ENCODE assay signal across 16 cellular contexts in the genomic region with DNA sequence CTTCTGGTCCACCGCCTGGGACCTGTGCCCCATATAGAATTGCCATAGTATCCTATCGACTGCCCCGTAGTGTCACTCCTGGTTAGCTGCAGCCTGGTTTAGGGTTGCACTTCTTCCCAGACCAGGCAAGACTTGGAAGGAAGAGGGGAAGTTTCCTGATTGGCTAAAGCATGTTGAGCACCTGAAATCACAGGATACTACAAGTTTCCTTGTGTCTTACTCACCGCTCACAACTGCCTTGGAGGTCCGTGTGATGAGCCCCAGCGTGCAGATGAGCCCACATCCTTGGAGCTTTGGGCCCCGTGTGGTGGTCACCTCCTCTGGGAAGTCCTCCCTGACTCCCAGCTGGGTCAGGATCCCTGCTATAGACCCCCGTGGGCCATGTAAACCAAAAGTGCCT.
"Had no signal": no experiment of that assay in that cellular context is flagged by ENCODE, and none has a peak within 500 bp of the region (broad histone marks: within the 10 kb centered on the region; RNA-seq: fewer than 3 reads in every experiment).

No MANE protein-coding gene starts in this region.

- DNase-seq: activated CD4-positive, alpha-beta T cell treated with anti-CD3 and anti-CD28 coated beads, Interleukin-2, amount 50 U/mL, for 1 hour; activated naive CD4-positive, alpha-beta T cell; activated naive CD8-positive, alpha-beta T cell treated with anti-CD3 and anti-CD28 coated beads, Interleukin-2, amount 10 ng/mL, durations not matched to agents 7 days and 5 days; activated T-cell treated with anti-CD3 and anti-CD28 coated beads for 4 hours; anterior cingulate cortex; dermis blood vessel endothelial cell; foreskin fibroblast; glutamatergic neuron; stimulated activated CD4-positive, alpha-beta T cell treated with anti-CD3 and anti-CD28 coated beads, Interleukin-15, amount 100 ng/mL, for 24 hours; stimulated activated CD4-positive, alpha-beta T cell treated with anti-CD3 and anti-CD28 coated beads, Interleukin-4, amount 100 ng/mL, for 1 hour; stimulated activated naive B cell treated with anti-CD40 and anti-IgM and Interleukin-4, amounts not matched to agents 10 μg/mL and 1 μg/mL and 100 μg/mL, for 72 hours; substantia nigra; transverse colon had no signal

- ATAC-seq: activated CD4-positive, CD25-positive, alpha-beta regulatory T cell treated with anti-CD3 and anti-CD28 coated beads, Interleukin-2, amount 50 U/mL, for 24 hours; stimulated activated naive B cell treated with anti-CD40 and anti-IgM and Interleukin-4, amounts not matched to agents 10 μg/mL and 1 μg/mL and 100 μg/mL, for 72 hours had no signal

- H3K4me3 ChIP-seq: transverse colon had no signal

- H3K9ac ChIP-seq: parathyroid adenoma had no signal

- H3K27me3 Mint-ChIP-seq: activated naive CD8-positive, alpha-beta T cell treated with anti-CD3 and anti-CD28 coated beads, Interleukin-2, amount 10 ng/mL, durations not matched to agents 7 days and 5 days; stimulated activated naive B cell treated with anti-CD40 and anti-IgM and Interleukin-4, amounts not matched to agents 10 μg/mL and 1 μg/mL and 100 μg/mL, for 72 hours had no signal

- H3K4me3 Mint-ChIP-seq: activated naive CD8-positive, alpha-beta T cell treated with anti-CD3 and anti-CD28 coated beads, Interleukin-2, amount 10 ng/mL, durations not matched to agents 7 days and 5 days; mesothelial cell of epicardium; stimulated activated naive B cell treated with anti-CD40 and anti-IgM and Interleukin-4, amounts not matched to agents 10 μg/mL and 1 μg/mL and 100 μg/mL, for 72 hours had no signal

- H3K4me1 Mint-ChIP-seq: activated naive CD8-positive, alpha-beta T cell treated with anti-CD3 and anti-CD28 coated beads, Interleukin-2, amount 10 ng/mL, durations not matched to agents 7 days and 5 days had no signal

- H3K27ac ChIP-seq: parathyroid adenoma, transverse colon had no signal

- H2AFZ ChIP-seq: parathyroid adenoma had no signal

- H3K27ac Mint-ChIP-seq: activated naive CD8-positive, alpha-beta T cell treated with anti-CD3 and anti-CD28 coated beads, Interleukin-2, amount 10 ng/mL, durations not matched to agents 7 days and 5 days; mesothelial cell of epicardium; stimulated activated naive B cell treated with anti-CD40 and anti-IgM and Interleukin-4, amounts not matched to agents 10 μg/mL and 1 μg/mL and 100 μg/mL, for 72 hours had no signal

- H3K9me3 Mint-ChIP-seq: activated naive CD8-positive, alpha-beta T cell treated with anti-CD3 and anti-CD28 coated beads, Interleukin-2, amount 10 ng/mL, durations not matched to agents 7 days and 5 days; mesothelial cell of epicardium; stimulated activated naive B cell treated with anti-CD40 and anti-IgM and Interleukin-4, amounts not matched to agents 10 μg/mL and 1 μg/mL and 100 μg/mL, for 72 hours had no signal

- H3K79me2 ChIP-seq: parathyroid adenoma had no signal

- H3K27me3 ChIP-seq: transverse colon had no signal

- H3K36me3 ChIP-seq: transverse colon had no signal

- H3K36me3 Mint-ChIP-seq: activated naive CD8-positive, alpha-beta T cell treated with anti-CD3 and anti-CD28 coated beads, Interleukin-2, amount 10 ng/mL, durations not matched to agents 7 days and 5 days; stimulated activated naive B cell treated with anti-CD40 and anti-IgM and Interleukin-4, amounts not matched to agents 10 μg/mL and 1 μg/mL and 100 μg/mL, for 72 hours had no signal

- H3K9me3 ChIP-seq: transverse colon had no signal
